20 cellular contexts compared by ENCODE assay signal in genomic region chr17:3748576-3748975, GRCh38. TPM values are rescaled to one million over a fixed set of nuclear protein-coding genes. Genes with fewer than 3 reads are reported as not detected.
"Had no signal": no experiment of that assay in that cellular context is flagged by ENCODE, and none has a peak within 500 bp of the region (broad histone marks: within the 10 kb centered on the region; RNA-seq: fewer than 3 reads in every experiment).

No MANE protein-coding gene starts in this region.

- H3K9me3 ChIP-seq: adrenal gland, colonic mucosa, gastrocnemius medialis, heart right ventricle, left ventricle myocardium inferior, neutrophil, right atrium auricular region, tibial nerve, vagina had no signal

- H3K4me1 ChIP-seq: adrenal gland, colonic mucosa, gastrocnemius medialis, left ventricle myocardium inferior, right atrium auricular region, tibial nerve, vagina had no signal

- H3K4me3 Mint-ChIP-seq: activated B cell treated with CpG ODN at 0.5 μM for 24 hours; activated CD8-positive, alpha-beta memory T cell treated with anti-CD3 and anti-CD28 coated beads, Interleukin-2, amount 10 ng/mL, durations not matched to agents 7 days and 5 days; activated T-cell treated with anti-CD3 and anti-CD28 coated beads, Interleukin-2, amount 50 U/mL, for 4 hours; stimulated activated memory B cell treated with anti-CD40 and anti-IgM and Interleukin-4, amounts not matched to agents 10 μg/mL and 1 μg/mL and 100 μg/mL, for 72 hours had no signal

- H3K27me3 ChIP-seq: adrenal gland, colonic mucosa, neutrophil, right atrium auricular region, vagina had no signal

- H3K27me3 Mint-ChIP-seq: activated CD8-positive, alpha-beta memory T cell treated with anti-CD3 and anti-CD28 coated beads, Interleukin-2, amount 10 ng/mL, durations not matched to agents 7 days and 5 days; stimulated activated memory B cell treated with anti-CD40 and anti-IgM and Interleukin-4, amounts not matched to agents 10 μg/mL and 1 μg/mL and 100 μg/mL, for 72 hours; T-cell had no signal

- ATAC-seq: activated CD8-positive, alpha-beta memory T cell treated with anti-CD3 and anti-CD28 coated beads, Interleukin-2, amount 10 ng/mL, durations not matched to agents 7 days and 5 days; activated T-cell treated with anti-CD3 and anti-CD28 coated beads, Interleukin-2, amount 50 U/mL, for 4 hours; gastrocnemius medialis; heart right ventricle; stimulated activated memory B cell treated with anti-CD40 and anti-IgM and Interleukin-4, amounts not matched to agents 10 μg/mL and 1 μg/mL and 100 μg/mL, for 72 hours; T-cell had no signal

- H3K36me3 Mint-ChIP-seq: stimulated activated memory B cell treated with anti-CD40 and anti-IgM and Interleukin-4, amounts not matched to agents 10 μg/mL and 1 μg/mL and 100 μg/mL, for 72 hours; T-cell had no signal

- H3K27ac ChIP-seq: adrenal gland, colonic mucosa, gastrocnemius medialis, heart right ventricle, left ventricle myocardium inferior, neutrophil, right atrium auricular region, tibial nerve, vagina had no signal

- H3K9me3 Mint-ChIP-seq: activated B cell treated with CpG ODN at 0.5 μM for 24 hours; activated T-cell treated with anti-CD3 and anti-CD28 coated beads, Interleukin-2, amount 50 U/mL, for 4 hours; stimulated activated memory B cell treated with anti-CD40 and anti-IgM and Interleukin-4, amounts not matched to agents 10 μg/mL and 1 μg/mL and 100 μg/mL, for 72 hours; T-cell had no signal

- H3K4me3 ChIP-seq: adrenal gland, colonic mucosa, gastrocnemius medialis, heart right ventricle, left ventricle myocardium inferior, right atrium auricular region, smooth muscle cell, tibial nerve, vagina had no signal

- H3K4me2 ChIP-seq: smooth muscle cell had no signal

- H3K27ac Mint-ChIP-seq: activated B cell treated with CpG ODN at 0.5 μM for 24 hours; activated CD8-positive, alpha-beta memory T cell treated with anti-CD3 and anti-CD28 coated beads, Interleukin-2, amount 10 ng/mL, durations not matched to agents 7 days and 5 days; stimulated activated memory B cell treated with anti-CD40 and anti-IgM and Interleukin-4, amounts not matched to agents 10 μg/mL and 1 μg/mL and 100 μg/mL, for 72 hours had no signal

- DNase-seq: activated B cell treated with CpG ODN at 0.5 μM for 24 hours; activated CD4-positive, alpha-beta T cell treated with anti-CD3 and anti-CD28 coated beads, Interleukin-2, amount 50 U/mL, for 1 hour; activated CD8-positive, alpha-beta memory T cell treated with anti-CD3 and anti-CD28 coated beads, Interleukin-2, amount 10 ng/mL, durations not matched to agents 7 days and 5 days; activated gamma-delta T cell treated with Interleukin-2 at 50 U/mL for 16 hours; activated T-cell treated with anti-CD3 and anti-CD28 coated beads, Interleukin-2, amount 50 U/mL, for 4 hours; colonic mucosa; effector CD4-positive, alpha-beta T cell; gastrocnemius medialis; heart right ventricle; left ventricle myocardium inferior; mesenchymal stem cell; posterior cingulate gyrus; T-cell had no signal

- H3K36me3 ChIP-seq: adrenal gland, colonic mucosa, gastrocnemius medialis, heart right ventricle, left ventricle myocardium inferior, neutrophil, right atrium auricular region, tibial nerve, vagina had no signal

RNA-seq across cellular contexts. Expression of gene HASPIN, which starts 24.9 kb away (rescaled TPM):
- total RNA-seq: right atrium auricular region had no signal

RNA-seq across cellular contexts. Expression of gene P2RX5, which starts 52.6 kb away (rescaled TPM):
- total RNA-seq: smooth muscle cell had no signal
